Comparison of ENCODE assay signal across 22 cellular contexts in genomic region chr6:1809359-1809988, GRCh38.
DNase-seq lines count a peak whose midpoint lies in the region; ATAC-seq, FAIRE-seq and TF ChIP-seq lines count a peak whose summit lies in the region.
"Had no signal": no experiment of that assay in that cellular context is flagged by ENCODE, and none has a peak within 500 bp of the region (broad histone marks: within the 10 kb centered on the region; RNA-seq: fewer than 3 reads in every experiment).

No MANE protein-coding gene starts in this region.

- H3K27ac ChIP-seq in GM23338 (ENCODE audit: low read depth) = no peak overlapping the region
- H3K27ac ChIP-seq in neural progenitor cell = no peak overlapping the region
- H3K27ac ChIP-seq: BLaER1 treated with 17β-estradiol and CSF1 and Interleukin-3, amounts not matched to agents 10 nM and 100 nM; HL-60 had no signal

- H2AFZ ChIP-seq in GM23338 (no peak overlapping the region), neural progenitor cell (replicated peaks) (no peak overlapping the region)

- H3K36me3 ChIP-seq in GM23338 (ENCODE audit: insufficient read depth) = no peaks in the 10 kb centered on the region
- H3K36me3 ChIP-seq in neural progenitor cell = no peaks in the 10 kb centered on the region
- H3K36me3 ChIP-seq: BLaER1 treated with 17β-estradiol and CSF1 and Interleukin-3, amounts not matched to agents 10 nM and 100 nM had no signal

- H3K4me1 ChIP-seq in GM23338 (ENCODE audit: insufficient read depth) (peaks cover 14% of the 10 kb centered on the region), neural progenitor cell (peaks cover 23% of the 10 kb centered on the region)
- H3K4me1 ChIP-seq: BLaER1 treated with 17β-estradiol and CSF1 and Interleukin-3, amounts not matched to agents 10 nM and 100 nM had no signal

- peaks cover 7% of the 10 kb centered on the region for H3K27me3 Mint-ChIP-seq in GM23338 (ENCODE audit: insufficient read depth, low read depth, poor library complexity)
- no peaks in the 10 kb centered on the region for H3K27me3 Mint-ChIP-seq in neural progenitor cell (ENCODE audit: insufficient read depth, low read depth)
- H3K27me3 Mint-ChIP-seq: CD4-positive, CD25-positive, alpha-beta regulatory T cell had no signal

- H3K27ac Mint-ChIP-seq in GM23338 (peak overlapping the region; percentile 66; the same call in 1 of the 2 replicates), neural progenitor cell (peak overlapping the region; percentile 25)
- H3K27ac Mint-ChIP-seq: CD4-positive, CD25-positive, alpha-beta regulatory T cell; HFFc6 had no signal

- no peak for ATAC-seq in GM23338

- no peak overlapping the region for H3K4me3 ChIP-seq in GM23338
- H3K4me3 ChIP-seq in neural progenitor cell = no peak overlapping the region
- H3K4me3 ChIP-seq: BLaER1 treated with 17β-estradiol and CSF1 and Interleukin-3, amounts not matched to agents 10 nM and 100 nM had no signal

- H3K4me1 Mint-ChIP-seq in GM23338 (peaks cover 28% of the 10 kb centered on the region), neural progenitor cell (peaks cover 10% of the 10 kb centered on the region)

- DNase-seq in GM23338 (ENCODE audit: low spot score) (no peak), HTR-8/SVneo (ENCODE audit: insufficient read length, low spot score) (peak; percentile 11), left kidney (ENCODE audit: low read depth, low spot score) (peak; percentile 79), neural progenitor cell (ENCODE audit: low spot score) (no peak), activated T-cell treated with anti-CD3 and anti-CD28 coated beads for 4 hours (no peak), H4 (ENCODE audit: low spot score) (no peak), iPS-NIHi11 (ENCODE audit: low spot score) (no peak)
- no peak for DNase-seq in effector CD4-positive, alpha-beta T cell
- DNase-seq: ACHN; CD4-positive, CD25-positive, alpha-beta regulatory T cell; DMS153; DMS79 treated with DMSO at 0.1 percent for 48 hours; EL; H7; HFFc6; KG1 had no signal

- H4K20me1 ChIP-seq in GM23338 (replicated peaks; ENCODE audit: insufficient read depth) (no peaks in the 10 kb centered on the region), neural progenitor cell (ENCODE audit: low read depth) (no peaks in the 10 kb centered on the region)
- H4K20me1 ChIP-seq: BLaER1 treated with 17β-estradiol and CSF1 and Interleukin-3, amounts not matched to agents 10 nM and 100 nM had no signal

- H3K79me2 ChIP-seq in GM23338 (replicated peaks; ENCODE audit: insufficient read depth) (no peaks in the 10 kb centered on the region), neural progenitor cell (ENCODE audit: low read depth) (no peaks in the 10 kb centered on the region)

- H3K9me2 ChIP-seq in GM23338 (ENCODE audit: insufficient read depth) = no peaks in the 10 kb centered on the region

- H3K9me3 ChIP-seq in neural progenitor cell (ENCODE audit: low read depth) = no peaks in the 10 kb centered on the region
- H3K9me3 ChIP-seq: BLaER1 treated with 17β-estradiol and CSF1 and Interleukin-3, amounts not matched to agents 10 nM and 100 nM had no signal

- no peak for FAIRE-seq in HTR-8/SVneo (lab: Jason Lieb, UNC)
- FAIRE-seq: D721Med, G401.6, GM12892, GM19239 had no signal

- H3K36me3 Mint-ChIP-seq in GM23338 (ENCODE audit: low read depth) (no peaks in the 10 kb centered on the region), neural progenitor cell (no peaks in the 10 kb centered on the region)
- H3K36me3 Mint-ChIP-seq: CD4-positive, CD25-positive, alpha-beta regulatory T cell had no signal

- H3K9ac ChIP-seq in neural progenitor cell = no peak overlapping the region
- H3K9ac ChIP-seq: BLaER1 treated with 17β-estradiol and CSF1 and Interleukin-3, amounts not matched to agents 10 nM and 100 nM had no signal

- H3F3A ChIP-seq in GM23338 (replicated peaks; ENCODE audit: low read depth) (no peaks in the 10 kb centered on the region), neural progenitor cell (ENCODE audit: low read depth) (no peaks in the 10 kb centered on the region)

- H3K4me3 Mint-ChIP-seq in GM23338 (no peak overlapping the region), neural progenitor cell (no peak overlapping the region)
- H3K4me3 Mint-ChIP-seq: CD4-positive, CD25-positive, alpha-beta regulatory T cell; HFFc6 had no signal

- TF ChIP-seq CTCF in GM23338 (conservative IDR thresholded peaks at IDR 0.05; ENCODE audit: low read depth in 2 of 2) (no peak), neural progenitor cell (IDR thresholded peaks at IDR 0.05) (no peak)

- H3K4me2 ChIP-seq in GM23338 (no peak overlapping the region), neural progenitor cell (peak overlapping the region; percentile 51)
- H3K4me2 ChIP-seq: BLaER1 treated with 17β-estradiol and CSF1 and Interleukin-3, amounts not matched to agents 10 nM and 100 nM had no signal

- H3K27me3 ChIP-seq in GM23338 (ENCODE audit: insufficient read depth) = no peaks in the 10 kb centered on the region
- no peaks in the 10 kb centered on the region for H3K27me3 ChIP-seq in neural progenitor cell
- H3K27me3 ChIP-seq: BLaER1 treated with 17β-estradiol and CSF1 and Interleukin-3, amounts not matched to agents 10 nM and 100 nM had no signal

- no peaks in the 10 kb centered on the region for H3K9me3 Mint-ChIP-seq in GM23338
- no peaks in the 10 kb centered on the region for H3K9me3 Mint-ChIP-seq in neural progenitor cell
- H3K9me3 Mint-ChIP-seq: HFFc6 had no signal

TF ChIP-seq in GM23338, 12 proteins besides CTCF, POLR2A, EP300 and RAD21:
- TF ChIP-seq NANOG (IDR thresholded peaks at IDR 0.05; ENCODE audit: borderline replicate concordance) (no peak), STAT1 (IDR thresholded peaks at IDR 0.05; ENCODE audit: unreplicated experiment) (no peak), ZNF462 (CRISPR knock-in tag; IDR thresholded peaks at IDR 0.05) (no peak), EZH2 (IDR thresholded peaks at IDR 0.05; ENCODE audit: low read depth, unreplicated experiment) (no peak)

Comparison
In these comparisons a context has a peak if more than half of its experiments do, and no peak if none do; other contexts are left out.
1. DNase-seq: peak in HTR-8/SVneo (single experiment) and left kidney (single experiment); none in GM23338 (single experiment), neural progenitor cell (single experiment), activated T-cell treated with anti-CD3 and anti-CD28 coated beads for 4 hours (single experiment), H4 (single experiment), effector CD4-positive, alpha-beta T cell (single experiment) and iPS-NIHi11 (single experiment).